ENCODE assay signal across 18 cellular contexts in genomic region chr7:12554848-12555247, GRCh38. TPM values are rescaled to one million over a fixed set of nuclear protein-coding genes. Genes with fewer than 3 reads are reported as not detected.
A peak's percentile ranks its signal among the peaks of the same experiment; 100 is the strongest.
DNase-seq lines count a peak whose midpoint lies in the region; ATAC-seq, FAIRE-seq and TF ChIP-seq lines count a peak whose summit lies in the region.
"Had no signal": no experiment of that assay in that cellular context is flagged by ENCODE, and none has a peak within 500 bp of the region (broad histone marks: within the 10 kb centered on the region; RNA-seq: fewer than 3 reads in every experiment).

No MANE protein-coding gene starts in this region.

- H3K79me1 ChIP-seq in H1 (ENCODE audit: low read depth, low read length) = no peaks in the 10 kb centered on the region

- no peak for FAIRE-seq in H1 (lab: Jason Lieb, UNC)
- FAIRE-seq: D721Med, GM12878, H54, HTR-8/SVneo had no signal

- H2BK15ac ChIP-seq in H1 (ENCODE audit: low read length) = no peak overlapping the region

- H3K36me3 Mint-ChIP-seq in GM23338 (ENCODE audit: low read depth) (peaks cover 15% of the 10 kb centered on the region), nephron (ENCODE audit: low read depth) (no peaks in the 10 kb centered on the region), type B pancreatic cell (peaks cover 8% of the 10 kb centered on the region)
- H3K36me3 Mint-ChIP-seq: CD4-positive, CD25-positive, alpha-beta regulatory T cell had no signal

- DNase-seq in GM23338 (ENCODE audit: low spot score) (no peak), SK-N-MC (ENCODE audit: low read depth, low spot score) (no peak), H1 (ENCODE audit: low read depth in 1 of 2, low spot score in 2 of 2) (no peak), NCI-H510A (lab: John Stamatoyannopoulos, UW) (no peak), type B pancreatic cell (ENCODE audit: extremely low spot score, unreplicated experiment) (no peak)
- DNase-seq: BE2C; C1 segment of cervical spinal cord; Caco-2; CD4-positive, CD25-positive, alpha-beta regulatory T cell; DMS79 treated with DMSO at 0.1 percent for 48 hours; HCEC 1CT had no signal

- H4K20me1 ChIP-seq in GM23338 (replicated peaks; ENCODE audit: insufficient read depth) (no peaks in the 10 kb centered on the region), H1 (replicated peaks in 1 of 2; ENCODE audit: control insufficient read depth in 1 of 2, insufficient read depth in 2 of 2, low read length in 2 of 2) (no peaks in the 10 kb centered on the region)

- no peak for TF ChIP-seq RAD21 in H1 (IDR thresholded peaks at IDR 0.05 in 1 of 2, conservative IDR thresholded peaks at IDR 0.05 in 1 of 2; ENCODE audit: low read depth in 2 of 2, low read length in 2 of 2)

- H3K4ac ChIP-seq in H1 (replicated peaks; ENCODE audit: insufficient read length, low read depth, low read length) = no peak overlapping the region

- H4K8ac ChIP-seq in H1 (ENCODE audit: extremely low read depth, insufficient read depth, low read length) = no peak overlapping the region

- H2AK5ac ChIP-seq in H1 (ENCODE audit: low read depth, low read length) = no peak overlapping the region

- H3K23ac ChIP-seq in H1 (ENCODE audit: insufficient read length) = no peak overlapping the region

- no peak overlapping the region for H4K91ac ChIP-seq in H1 (replicated peaks; ENCODE audit: insufficient read length, low read length)

- 93% methylated on average over 3 of the region's 3 CpGs; no CpG with 5 or more reads in 1 of the 2 experiments for WGBS in H1 (ENCODE audit: extremely low coverage in 1 of 2, insufficient coverage in 1 of 2, insufficient read length in 1 of 2, insufficient replicate concordance in 2 of 2, low coverage in 1 of 2, low lambda C conversion rate in 2 of 2, missing lambda C conversion rate in 1 of 2), 2 experiments

- no peaks in the 10 kb centered on the region for H3F3A ChIP-seq in GM23338 (replicated peaks; ENCODE audit: low read depth)

- H3K9ac ChIP-seq in SK-N-MC (ENCODE audit: insufficient read length) = no peak overlapping the region
- no peak overlapping the region for H3K9ac ChIP-seq in H1 (replicated peaks in 1 of 4; ENCODE audit: extremely low read depth in 1 of 4, low read depth in 3 of 4, low read length in 3 of 4)
- H3K9ac ChIP-seq: KMS-11 had no signal

- no peak overlapping the region for H4K5ac ChIP-seq in H1 (ENCODE audit: insufficient read length, low read depth, low read length)

- H2BK20ac ChIP-seq in H1 (ENCODE audit: low read length) = no peak overlapping the region

- H3K4me1 ChIP-seq in GM23338 (ENCODE audit: insufficient read depth) (peaks cover 5% of the 10 kb centered on the region; the same call in 1 of the 2 replicates), H1 (replicated peaks in 1 of 4; ENCODE audit: control insufficient read depth in 3 of 4, insufficient read depth in 4 of 4, low read length in 3 of 4) (no peaks in the 10 kb centered on the region; a peak in 2 of 7 replicates)
- H3K4me1 ChIP-seq: BE2C had no signal

- no peaks in the 10 kb centered on the region for H3K9me3 ChIP-seq in SK-N-MC (ENCODE audit: low read depth, low read length)
- H3K9me3 ChIP-seq in H1 (ENCODE audit: insufficient read depth in 2 of 2, low read depth in 1 of 2, low read length in 1 of 2) = peaks cover 0 to 9% of the 10 kb centered on the region in 2 experiments; a peak in 1 of 4 replicates
- H3K9me3 ChIP-seq: BE2C had no signal

- H2AFZ ChIP-seq in GM23338 (no peak overlapping the region), H1 (ENCODE audit: low read length) (no peak overlapping the region)

- TF ChIP-seq CTCF in GM23338 (conservative IDR thresholded peaks at IDR 0.05; ENCODE audit: low read depth in 2 of 2) (no peak), H1 (IDR thresholded peaks at IDR 0.05; ENCODE audit: control extremely low read depth in 1 of 3, insufficient read depth in 1 of 3, low read depth in 1 of 3, low read length in 3 of 3) (no peak), nephron (IDR thresholded peaks at IDR 0.05; ENCODE audit: unreplicated experiment in 3 of 3) (no peak), type B pancreatic cell (conservative IDR thresholded peaks at IDR 0.05) (no peak)

- H3K79me2 ChIP-seq in GM23338 (replicated peaks; ENCODE audit: insufficient read depth) = no peaks in the 10 kb centered on the region
- H3K79me2 ChIP-seq in H1 (ENCODE audit: control insufficient read depth in 1 of 2, insufficient read depth in 2 of 2, low read length in 2 of 2) = no peaks in the 10 kb centered on the region

- H3K36me3 ChIP-seq in GM23338 (ENCODE audit: insufficient read depth) (no peaks in the 10 kb centered on the region), SK-N-MC (ENCODE audit: insufficient read depth, low read length) (no peaks in the 10 kb centered on the region), H1 (ENCODE audit: control insufficient read depth in 2 of 4, insufficient read depth in 4 of 4, low read length in 3 of 4) (no peaks in the 10 kb centered on the region)
- H3K36me3 ChIP-seq: BE2C had no signal

- no peak overlapping the region for H3K4me3 ChIP-seq in GM23338
- peak overlapping the region; percentile 68 for H3K4me3 ChIP-seq in SK-N-MC
- no peak overlapping the region for H3K4me3 ChIP-seq in H1 (ENCODE audit: extremely low read depth in 1 of 4, insufficient read depth in 2 of 4, low read depth in 3 of 4, low read length in 4 of 4)
- H3K4me3 ChIP-seq: GM12878 had no signal

- no peak overlapping the region for H2BK12ac ChIP-seq in H1 (ENCODE audit: low read depth, low read length)

- no peak overlapping the region for H3K4me3 Mint-ChIP-seq in GM23338
- peak overlapping the region in 2 of 3 experiments; percentile 5 to 25 for H3K4me3 Mint-ChIP-seq in nephron
- H3K4me3 Mint-ChIP-seq in type B pancreatic cell = no peak overlapping the region
- H3K4me3 Mint-ChIP-seq: CD4-positive, CD25-positive, alpha-beta regulatory T cell had no signal

- H3K56ac ChIP-seq in H1 (replicated peaks; ENCODE audit: insufficient read length, low read depth, low read length) = no peak overlapping the region

- H3K27ac Mint-ChIP-seq in GM23338 = peak overlapping the region; percentile 70
- H3K27ac Mint-ChIP-seq in nephron = peak overlapping the region; percentile 17 to 82 (median 67)
- no peak overlapping the region for H3K27ac Mint-ChIP-seq in type B pancreatic cell
- H3K27ac Mint-ChIP-seq: CD4-positive, CD25-positive, alpha-beta regulatory T cell had no signal

- H3K9me3 Mint-ChIP-seq in GM23338 (peaks cover 12% of the 10 kb centered on the region), nephron (peaks cover 3% of the 10 kb centered on the region), type B pancreatic cell (peaks cover 10% of the 10 kb centered on the region)

- no peak for TF ChIP-seq EP300 in H1 (IDR thresholded peaks at IDR 0.05; ENCODE audit: borderline replicate concordance in 1 of 2, low read depth in 2 of 2, low read length in 2 of 2)

- no peak overlapping the region for H3K4me2 ChIP-seq in GM23338
- H3K4me2 ChIP-seq in H1 (ENCODE audit: insufficient read depth in 1 of 2, low read depth in 2 of 2, low read length in 2 of 2) = no peak overlapping the region
- H3K4me2 ChIP-seq: KMS-11 had no signal

- POLR2A ChIA-PET in H1 (lab: Charles Lee; ENCODE audit: partially characterized antibody) = no interaction called here

- no peak overlapping the region for H2BK5ac ChIP-seq in H1 (ENCODE audit: low read depth, low read length)

- H3K18ac ChIP-seq in H1 (ENCODE audit: extremely low read depth, low read length) = no peak overlapping the region

- no peaks in the 10 kb centered on the region for H3K23me2 ChIP-seq in H1 (ENCODE audit: low read depth, low read length)

- peaks cover 10% of the 10 kb centered on the region for H3K4me1 Mint-ChIP-seq in GM23338
- no peaks in the 10 kb centered on the region for H3K4me1 Mint-ChIP-seq in nephron
- H3K4me1 Mint-ChIP-seq in type B pancreatic cell (ENCODE audit: unreplicated experiment) = peaks cover 14% of the 10 kb centered on the region
- H3K4me1 Mint-ChIP-seq: CD4-positive, CD25-positive, alpha-beta regulatory T cell had no signal

- TF ChIP-seq POLR2A in H1 (IDR thresholded peaks at IDR 0.05; ENCODE audit: control extremely low read depth in 1 of 2, low read depth in 2 of 2, low read length in 2 of 2) = no peak

- CTCF ChIA-PET in H1 (lab: Charles Lee; ENCODE audit: partially characterized antibody) = interaction anchor here (1.7 kb wide), 1 partner anchor 16 kb away, joined by 4 read pairs; the partner anchor contains the start of gene SCIN

- ATAC-seq in GM23338 (no peak), GM19467 (IDR thresholded peaks at IDR 0.05; ENCODE audit: unreplicated experiment) (no peak)
- ATAC-seq: GM12878 had no signal

- H3K27me3 ChIP-seq in GM23338 (ENCODE audit: insufficient read depth) (no peaks in the 10 kb centered on the region), H1 (replicated peaks in 1 of 4; ENCODE audit: control insufficient read depth in 3 of 4, extremely low read depth in 1 of 4, insufficient read depth in 3 of 4, low read length in 3 of 4) (no peaks in the 10 kb centered on the region)

- no peak overlapping the region for H3K14ac ChIP-seq in H1 (ENCODE audit: insufficient read length)

- no peaks in the 10 kb centered on the region for H3K27me3 Mint-ChIP-seq in GM23338 (ENCODE audit: insufficient read depth, low read depth, poor library complexity)
- H3K27me3 Mint-ChIP-seq in nephron (ENCODE audit: low read depth) = no peaks in the 10 kb centered on the region
- H3K27me3 Mint-ChIP-seq in type B pancreatic cell = no peaks in the 10 kb centered on the region
- H3K27me3 Mint-ChIP-seq: CD4-positive, CD25-positive, alpha-beta regulatory T cell had no signal

- peaks cover 4% of the 10 kb centered on the region; the same call in 1 of the 2 replicates for H3K9me2 ChIP-seq in GM23338 (ENCODE audit: insufficient read depth)

- H3K27ac ChIP-seq in GM23338 (ENCODE audit: low read depth) (no peak overlapping the region), SK-N-MC (peak overlapping the region; percentile 78), H1 (ENCODE audit: low read depth, low read length) (no peak overlapping the region)
- H3K27ac ChIP-seq: KMS-11 had no signal

- no peak overlapping the region for H2BK120ac ChIP-seq in H1 (replicated peaks; ENCODE audit: low read depth, low read length)

TF ChIP-seq in GM23338, 12 proteins besides CTCF, POLR2A, EP300 and RAD21 (continues in another document):
- TF ChIP-seq EZH2 (IDR thresholded peaks at IDR 0.05; ENCODE audit: low read depth, unreplicated experiment) = no peak

RNA-seq across cellular contexts. Expression of gene SCIN, which starts 15.7 kb away (rescaled TPM):
- total RNA-seq in GM23338 (2014; rRNA removed; shearing (Covaris generic)) = 0.80 and 5.8 TPM in 2 replicates
- polyA plus RNA-seq in GM23338 (2016; fragmentation: Nextera tagmentation; extraction: Ambion mirVana) (0.92 and 1.1 TPM in 2 replicates), H1 (2011; rRNA removed) (0.47 and 0.49 TPM in 2 replicates)
- total RNA-seq in H1 (2021; fragmentation: NEBNext Ultra II Directional; extraction: Animal tissue kit (Norgen Biotek cat#: 25700)) = 1.9 and 2.3 TPM in 2 replicates
- 1.1 TPM for polyA plus RNA-seq in H1 (2011; cell fraction: cytosol; rRNA removed)
- 0.87 TPM for polyA plus RNA-seq in H1 (2011; cell fraction: nucleus; rRNA removed)
- polyA plus RNA-seq in H1 (2012, experiment 1 of 2) = 0.91 to 1.5 TPM (median 1.3 TPM) in 4 replicates
- polyA plus RNA-seq in H1 (2012, experiment 2 of 2) = 0.14 TPM
- 0.97 TPM for polyA plus RNA-seq in H1 (2013, experiment 1 of 2)
- 0.68 TPM for polyA plus RNA-seq in H1 (2013, experiment 2 of 2)
- polyA minus RNA-seq in H1 (2011; rRNA and poly(A)+ RNA removed) = 1.6 and 2.1 TPM in 2 replicates
- 1.8 TPM for polyA minus RNA-seq in H1 (2011; cell fraction: cytosol; rRNA and poly(A)+ RNA removed)
- polyA minus RNA-seq in H1 (2011; cell fraction: nucleus; rRNA and poly(A)+ RNA removed) = 2.1 TPM
- total RNA-seq in type B pancreatic cell (ENCODE audit: low replicate concordance) = 3.4 and 3.9 TPM in 2 replicates
- total RNA-seq: CD4-positive, CD25-positive, alpha-beta regulatory T cell had no signal

Comparison
In these comparisons a context has a peak if more than half of its experiments do, and no peak if none do; other contexts are left out.
1. H3K4me3 Mint-ChIP-seq: peak in nephron (2 of 3); none in GM23338 (single experiment) and type B pancreatic cell (single experiment).